In genomic region chr1:248873409-248873992, GRCh38 we compare ENCODE assay signal across 7 cellular contexts. TPM values are rescaled to one million over a fixed set of nuclear protein-coding genes. Genes with fewer than 3 reads are reported as not detected.
DNase-seq lines count a peak whose midpoint lies in the region; ATAC-seq, FAIRE-seq and TF ChIP-seq lines count a peak whose summit lies in the region.

No MANE protein-coding gene starts in this region.

- H3K4me3 ChIP-seq in astrocyte of the spinal cord (ENCODE audit: low read depth, low read length): peak overlapping the region; percentile 86

- peak; percentile 95 for FAIRE-seq in GM18507 (lab: Jason Lieb, UNC)

- in situ Hi-C loops in astrocyte of the spinal cord (cut with HindIII; ENCODE audit: low sequenced_read_pairs): no loop called here

- peak; percentile 57 for DNase-seq in GM18507 (ENCODE audit: extremely low spot score, insufficient read length, low read depth)
- DNase-seq in NCI-H2029 treated with DMSO at 0.1 percent for 48 hours (lab: John Stamatoyannopoulos, UW): peak; percentile 81
- DNase-seq in T1000 (lab: John Stamatoyannopoulos, UW): peak; percentile 97
- peak; percentile 97 for DNase-seq in astrocyte of the spinal cord (ENCODE audit: low read depth, low spot score)
- DNase-seq in iPS DF 4.7 (ENCODE audit: extremely low read depth, low spot score): peak; percentile 83
- DNase-seq in sciatic nerve (ENCODE audit: low spot score): peak; percentile 96

- no peak for TF ChIP-seq CTCF in astrocyte of the spinal cord (IDR thresholded peaks at IDR 0.05; ENCODE audit: low read depth, low read length)

- ATAC-seq in HG03025 (IDR thresholded peaks at IDR 0.05; ENCODE audit: low FRiP score, unreplicated experiment): peak; percentile 78
- ATAC-seq in sciatic nerve: peak; percentile 98

- intact Hi-C loops in sciatic nerve (cut with DNase I): no loop called here

RNA-seq across cellular contexts. Expression of gene ZNF692, which starts 14.6 kb away (rescaled TPM):
- total RNA-seq in sciatic nerve: 46.4 TPM

RNA-seq across cellular contexts. Expression of gene PGBD2, which starts 32.5 kb away (rescaled TPM):
- 10.0 TPM for total RNA-seq in sciatic nerve

RNA-seq across cellular contexts. Expression of gene ZNF672, which starts 35.5 kb away (rescaled TPM):
- total RNA-seq in sciatic nerve: 27.6 TPM

RNA-seq across cellular contexts. Expression of gene SH3BP5L, which starts 47.8 kb away (rescaled TPM):
- total RNA-seq in sciatic nerve: 19.7 TPM

Comparison
In these comparisons a context has a peak if more than half of its experiments do, and no peak if none do; other contexts are left out.
1. Peak in every context shown above with its lines: DNase-seq, ATAC-seq and H3K4me3 ChIP-seq.